In genomic region chr6:26459023-26459810, GRCh38 we compare ENCODE assay signal across 8 cellular contexts. TPM values are rescaled to one million over a fixed set of nuclear protein-coding genes. Genes with fewer than 3 reads are reported as not detected.
DNase-seq lines count a peak whose midpoint lies in the region; ATAC-seq, FAIRE-seq and TF ChIP-seq lines count a peak whose summit lies in the region.
"Had no signal": no experiment of that assay in that cellular context is flagged by ENCODE, and none has a peak within 500 bp of the region (broad histone marks: within the 10 kb centered on the region; RNA-seq: fewer than 3 reads in every experiment).

No MANE protein-coding gene starts in this region.

- BruUV-seq in Panc1 (replicated peaks; lab: Mats Ljungman, UMichigan), result no TSS peak

- H3K27ac ChIP-seq in ACC112 (ENCODE audit: low read depth, low read length) (no peak overlapping the region), Panc1 (ENCODE audit: low read length) (no peak overlapping the region), keratinocyte (ENCODE audit: control insufficient read depth, insufficient read depth, low read length) (no peak overlapping the region)

- no peaks in the 10 kb centered on the region for H3K9me1 ChIP-seq in keratinocyte (ENCODE audit: control insufficient read depth, extremely low read depth, insufficient read depth, low read length)

- POLR2A ChIA-PET in Panc1 (lab: Charles Lee), result no interaction called here

- H3K27me3 ChIP-seq in ACC112 (ENCODE audit: insufficient read depth, low read length) (no peaks in the 10 kb centered on the region), Panc1 (ENCODE audit: control insufficient read depth, insufficient read depth, low read length) (no peaks in the 10 kb centered on the region), keratinocyte (ENCODE audit: control insufficient read depth, extremely low read depth, insufficient read depth, low read length) (no peaks in the 10 kb centered on the region)

- H3K9ac ChIP-seq in keratinocyte (ENCODE audit: control insufficient read depth, extremely low read depth, insufficient read depth, low read length), result no peak overlapping the region

- peaks cover 43% of the 10 kb centered on the region for H3K79me2 ChIP-seq in ACC112 (ENCODE audit: control insufficient read depth, insufficient read depth, low read length, unreplicated experiment)
- peaks cover 32% of the 10 kb centered on the region for H3K79me2 ChIP-seq in keratinocyte (ENCODE audit: control insufficient read depth, insufficient read depth, low read length)

- H4K20me1 ChIP-seq in keratinocyte (ENCODE audit: control insufficient read depth, extremely low read depth, insufficient read depth, low read length), result no peaks in the 10 kb centered on the region

- H3K4me2 ChIP-seq in keratinocyte (ENCODE audit: control insufficient read depth, extremely low read depth, insufficient read depth, low read depth, low read length), result peak overlapping the region; percentile 38

- H3K4me3 ChIP-seq in ACC112 (ENCODE audit: low read depth, low read length) (peak overlapping the region; percentile 78), Panc1 (ENCODE audit: low read depth in 2 of 2, low read length in 2 of 2) (peak overlapping the region; percentile 19 to 74; a peak in 3 of 4 replicates), keratinocyte (ENCODE audit: control insufficient read depth in 2 of 3, extremely low read depth in 1 of 3, insufficient read depth in 2 of 3, low read depth in 1 of 3, low read length in 3 of 3) (peak overlapping the region in 1 of 3 experiments; percentile 4)

- CTCF ChIA-PET in Panc1 (lab: Charles Lee), result no interaction called here

- in situ Hi-C loops in Panc1 (cut with HindIII; ENCODE audit: low pct_unique_long_range_greater_than_20kb, low sequenced_read_pairs), result no loop called here

- peaks cover 36% of the 10 kb centered on the region for H3K36me3 ChIP-seq in ACC112 (ENCODE audit: insufficient read depth, low read length)
- no peaks in the 10 kb centered on the region; the same call in none of the 2 replicates for H3K36me3 ChIP-seq in Panc1 (ENCODE audit: control insufficient read depth, insufficient read depth, low read length)
- H3K36me3 ChIP-seq in keratinocyte (ENCODE audit: control insufficient read depth in 2 of 2, extremely low read depth in 1 of 2, insufficient read depth in 2 of 2, low read length in 2 of 2), result peaks cover 17 to 24% of the 10 kb centered on the region in 2 experiments

- DNase-seq in Panc1 (ENCODE audit: low read depth, low spot score) (no peak), keratinocyte (ENCODE audit: low read depth, low spot score) (no peak), activated gamma-delta T cell treated with Interleukin-2 at 50 U/mL for 16 hours (no peak), COR-L47 (lab: John Stamatoyannopoulos, UW) (no peak)
- DNase-seq: erythroblast had no signal

- ATAC-seq in Panc1, result no peak
- ATAC-seq in GM21786 (IDR thresholded peaks at IDR 0.05; ENCODE audit: unreplicated experiment), result no peak

- H3K4me1 ChIP-seq in ACC112 (ENCODE audit: control insufficient read depth, insufficient read depth, low read length, unreplicated experiment) (peaks cover 50% of the 10 kb centered on the region), Panc1 (ENCODE audit: control insufficient read depth, insufficient read depth, low read length) (peaks cover 5% of the 10 kb centered on the region), keratinocyte (ENCODE audit: control insufficient read depth, extremely low read depth, insufficient read depth, low read length) (peaks cover 14% of the 10 kb centered on the region)

- no peak overlapping the region for H2AFZ ChIP-seq in ACC112 (ENCODE audit: low read length, unreplicated experiment)
- no peak overlapping the region for H2AFZ ChIP-seq in keratinocyte (ENCODE audit: control insufficient read depth, low read length)

- intact Hi-C loops in Panc1 (cut with micrococcal nuclease; ENCODE audit: unreplicated experiment), result no loop called here

- TF ChIP-seq CTCF in Panc1 (IDR thresholded peaks at IDR 0.05) (no peak), keratinocyte (optimal IDR thresholded peaks at IDR 0.05 in 1 of 3, IDR thresholded peaks at IDR 0.05 in 1 of 3, conservative IDR thresholded peaks at IDR 0.05 in 1 of 3; ENCODE audit: extremely low read depth in 1 of 3, insufficient read depth in 2 of 3, low read length in 3 of 3) (no peak)

- dilution Hi-C loops in keratinocyte (cut with MboI; ENCODE audit: extremely low pct_ligation_motif_present, low sequenced_read_pairs), result no loop called here

- H3K9me3 ChIP-seq in Panc1 (ENCODE audit: control insufficient read depth, insufficient read depth, low read depth, low read length) (no peaks in the 10 kb centered on the region), keratinocyte (ENCODE audit: control insufficient read depth, low read depth, low read length) (no peaks in the 10 kb centered on the region)

- no peak for FAIRE-seq in keratinocyte (lab: Jason Lieb, UNC)
- FAIRE-seq: RCC 7860 had no signal

RNA-seq across cellular contexts. Expression of gene BTN2A1, which starts 1.5 kb away (rescaled TPM):
- 23.0 TPM for total RNA-seq in Panc1 (2021; ENCODE audit: unreplicated experiment)
- 19.7 TPM for polyA plus RNA-seq in Panc1 (2012; ENCODE audit: insufficient read length)
- polyA plus RNA-seq in keratinocyte, result 12.5 to 14.7 TPM (median 13.9 TPM) in 3 replicates
- polyA plus RNA-seq in keratinocyte (2011; ENCODE audit: low read depth), result 8.2 TPM
- polyA plus RNA-seq in keratinocyte (2011; cell fraction: cytosol; rRNA removed), result 5.1 and 5.6 TPM in 2 replicates
- polyA plus RNA-seq in keratinocyte (2011; cell fraction: nucleus; rRNA removed), result 36.3 and 39.5 TPM in 2 replicates
- polyA plus RNA-seq in keratinocyte (2012; ENCODE audit: low replicate concordance), result 9.0 and 11.2 TPM in 2 replicates
- 6.4 to 8.5 TPM (median 7.4 TPM) in 3 replicates for polyA minus RNA-seq in keratinocyte
- polyA minus RNA-seq in keratinocyte (2011; cell fraction: cytosol; rRNA and poly(A)+ RNA removed), result 2.7 TPM
- 10.4 and 13.5 TPM in 2 replicates for polyA minus RNA-seq in keratinocyte (2011; cell fraction: nucleus; rRNA and poly(A)+ RNA removed)

RNA-seq across cellular contexts. Expression of gene BTN3A3, which starts 18.9 kb away (rescaled TPM):
- 0.77 TPM for total RNA-seq in Panc1 (2021; ENCODE audit: unreplicated experiment)
- 0.46 TPM for polyA plus RNA-seq in Panc1 (2012; ENCODE audit: insufficient read length)
- 7.4 to 10.9 TPM (median 9.8 TPM) in 3 replicates for polyA plus RNA-seq in keratinocyte
- 0.94 TPM for polyA plus RNA-seq in keratinocyte (2011; ENCODE audit: low read depth)
- 5.5 and 6.1 TPM in 2 replicates for polyA plus RNA-seq in keratinocyte (2011; cell fraction: cytosol; rRNA removed)
- 22.8 and 24.8 TPM in 2 replicates for polyA plus RNA-seq in keratinocyte (2011; cell fraction: nucleus; rRNA removed)
- polyA plus RNA-seq in keratinocyte (2012; ENCODE audit: low replicate concordance), result 1.3 and 4.6 TPM in 2 replicates
- 1.5 to 15.3 TPM (median 10.1 TPM) in 3 replicates for polyA minus RNA-seq in keratinocyte
- 4.6 TPM for polyA minus RNA-seq in keratinocyte (2011; cell fraction: cytosol; rRNA and poly(A)+ RNA removed)
- polyA minus RNA-seq in keratinocyte (2011; cell fraction: nucleus; rRNA and poly(A)+ RNA removed), result 5.9 and 14.5 TPM in 2 replicates

RNA-seq across cellular contexts. Expression of gene BTN1A1, which starts 40.9 kb away (rescaled TPM):
- 0.10 TPM for total RNA-seq in Panc1 (2021; ENCODE audit: unreplicated experiment)
- not detected for polyA plus RNA-seq in Panc1 (2012; ENCODE audit: insufficient read length)
- polyA plus RNA-seq in keratinocyte, result not detected in 3 replicates
- not detected for polyA plus RNA-seq in keratinocyte (2011; ENCODE audit: low read depth)
- polyA plus RNA-seq in keratinocyte (2011; cell fraction: cytosol; rRNA removed), result not detected in 2 replicates
- polyA plus RNA-seq in keratinocyte (2011; cell fraction: nucleus; rRNA removed), result not detected in 2 replicates
- polyA plus RNA-seq in keratinocyte (2012; ENCODE audit: low replicate concordance), result not detected in 2 replicates
- not detected in 3 replicates for polyA minus RNA-seq in keratinocyte
- not detected for polyA minus RNA-seq in keratinocyte (2011; cell fraction: cytosol; rRNA and poly(A)+ RNA removed)
- not detected in 2 replicates for polyA minus RNA-seq in keratinocyte (2011; cell fraction: nucleus; rRNA and poly(A)+ RNA removed)

RNA-seq across cellular contexts. Expression of gene BTN3A1, which starts 57.1 kb away (rescaled TPM):
- 5.0 TPM for total RNA-seq in Panc1 (2021; ENCODE audit: unreplicated experiment)
- polyA plus RNA-seq in Panc1 (2012; ENCODE audit: insufficient read length), result 3.6 TPM
- polyA plus RNA-seq in keratinocyte, result 6.1 to 8.6 TPM (median 6.9 TPM) in 3 replicates
- polyA plus RNA-seq in keratinocyte (2011; ENCODE audit: low read depth), result 1.4 TPM
- polyA plus RNA-seq in keratinocyte (2011; cell fraction: cytosol; rRNA removed), result 3.1 and 4.1 TPM in 2 replicates
- polyA plus RNA-seq in keratinocyte (2011; cell fraction: nucleus; rRNA removed), result 16.3 and 18.0 TPM in 2 replicates
- 1.8 and 3.2 TPM in 2 replicates for polyA plus RNA-seq in keratinocyte (2012; ENCODE audit: low replicate concordance)
- polyA minus RNA-seq in keratinocyte, result 7.7 to 11.6 TPM (median 10.9 TPM) in 3 replicates
- 3.5 TPM for polyA minus RNA-seq in keratinocyte (2011; cell fraction: cytosol; rRNA and poly(A)+ RNA removed)
- polyA minus RNA-seq in keratinocyte (2011; cell fraction: nucleus; rRNA and poly(A)+ RNA removed), result 4.5 and 11.0 TPM in 2 replicates
